In genomic region chr17:43591750-43592562, GRCh38 we compare ENCODE assay signal across 10 cellular contexts. TPM values are rescaled to one million over a fixed set of nuclear protein-coding genes. Genes with fewer than 3 reads are reported as not detected.
A peak's percentile ranks its signal among the peaks of the same experiment; 100 is the strongest.
DNase-seq lines count a peak whose midpoint lies in the region; ATAC-seq and TF ChIP-seq lines count a peak whose summit lies in the region.
"Had no signal": no experiment of that assay in that cellular context is flagged by ENCODE, and none has a peak within 500 bp of the region (broad histone marks: within the 10 kb centered on the region; RNA-seq: fewer than 3 reads in every experiment).

No MANE protein-coding gene starts in this region.

- H3K36me3 Mint-ChIP-seq in neural progenitor cell: no peaks in the 10 kb centered on the region
- no peaks in the 10 kb centered on the region for H3K36me3 Mint-ChIP-seq in activated naive CD4-positive, alpha-beta T cell treated with anti-CD3 and anti-CD28 coated beads, Interleukin-2, amount 50 U/mL, for 72 hours
- H3K36me3 Mint-ChIP-seq: CD14-positive monocyte, immature natural killer cell had no signal

- POLR2A ChIA-PET in AG04450 (lab: Yijun Ruan, JAX): interaction anchor here (0.6 to 1.2 kb wide), 2 partner anchors 12 to 36 kb away, joined by 3 to 8 read pairs; no protein-coding TSS in a partner anchor

- peaks cover 3% of the 10 kb centered on the region for H3K4me1 ChIP-seq in neural progenitor cell

- CTCF ChIA-PET in AG04450 (lab: Charles Lee): interaction anchor here (1.0 to 3.2 kb wide), 4 partner anchors 9 to 102 kb away, joined by 3 to 29 read pairs (median 10); no protein-coding TSS in a partner anchor

- no peaks in the 10 kb centered on the region for H3F3A ChIP-seq in neural progenitor cell (ENCODE audit: low read depth)

- H3K36me3 ChIP-seq in neural progenitor cell: no peaks in the 10 kb centered on the region

- TF ChIP-seq CTCF in AG04450 (IDR thresholded peaks at IDR 0.05; ENCODE audit: low read depth, low read length): no peak
- no peak for TF ChIP-seq CTCF in foreskin fibroblast (IDR thresholded peaks at IDR 0.05; ENCODE audit: low read depth, low read length)
- no peak for TF ChIP-seq CTCF in neural progenitor cell (IDR thresholded peaks at IDR 0.05)

- no peaks in the 10 kb centered on the region for H3K27me3 ChIP-seq in AG04450 (ENCODE audit: control insufficient read depth, insufficient read depth, low read length)
- H3K27me3 ChIP-seq in neural progenitor cell: no peaks in the 10 kb centered on the region

- H3K9ac ChIP-seq in neural progenitor cell: no peak overlapping the region

- no peaks in the 10 kb centered on the region for H4K20me1 ChIP-seq in neural progenitor cell (ENCODE audit: low read depth)

- H2AFZ ChIP-seq in neural progenitor cell (replicated peaks): no peak overlapping the region

- ATAC-seq in activated naive CD4-positive, alpha-beta T cell treated with anti-CD3 and anti-CD28 coated beads, Interleukin-2, amount 50 U/mL, for 72 hours: no peak
- ATAC-seq in activated CD4-positive, CD25-positive, alpha-beta regulatory T cell treated with anti-CD3 and anti-CD28 coated beads, Interleukin-2, amount 50 U/mL, for 24 hours: no peak

- peaks cover 10% of the 10 kb centered on the region for H3K9me3 Mint-ChIP-seq in neural progenitor cell
- H3K9me3 Mint-ChIP-seq in activated naive CD4-positive, alpha-beta T cell treated with anti-CD3 and anti-CD28 coated beads, Interleukin-2, amount 50 U/mL, for 72 hours: no peaks in the 10 kb centered on the region

- H3K27me3 Mint-ChIP-seq in neural progenitor cell (ENCODE audit: insufficient read depth, low read depth): peaks cover 12% of the 10 kb centered on the region

- H3K4me3 Mint-ChIP-seq in neural progenitor cell: no peak overlapping the region
- H3K4me3 Mint-ChIP-seq: CD14-positive monocyte, immature natural killer cell had no signal

- H3K27ac ChIP-seq in AG04450 (ENCODE audit: low read depth, low read length) (peak overlapping the region; percentile 94), neural progenitor cell (no peak overlapping the region)

- DNase-seq in AG04450 (ENCODE audit: low read depth, low spot score) (peak; percentile 59), SK-N-DZ (ENCODE audit: low spot score) (peak; percentile 28), foreskin fibroblast (peak; percentile 78 to 93), neural progenitor cell (ENCODE audit: low spot score) (peak; percentile 15), activated T-cell treated with anti-CD3 and anti-CD28 coated beads for 4 hours (no peak)
- no peak for DNase-seq in activated CD4-positive, alpha-beta T cell treated with anti-CD3 and anti-CD28 coated beads, Interleukin-2, amount 50 U/mL, for 4 hours
- no peak for DNase-seq in activated naive CD4-positive, alpha-beta T cell treated with anti-CD3 and anti-CD28 coated beads, Interleukin-2, amount 50 U/mL, for 72 hours (ENCODE audit: low spot score in 2 of 2)
- DNase-seq: immature natural killer cell had no signal

- H3K79me2 ChIP-seq in neural progenitor cell (ENCODE audit: low read depth): no peaks in the 10 kb centered on the region

- H3K4me3 ChIP-seq in AG04450 (ENCODE audit: low read depth, low read length): 0 out of 2 replicates have a peak overlapping the region, but pooled peaks have one; percentile 7
- peak overlapping the region in 1 of 2 donors; percentile 15 for H3K4me3 ChIP-seq in foreskin fibroblast (ENCODE audit: low read depth in 1 of 2, low read length in 2 of 2)
- H3K4me3 ChIP-seq in neural progenitor cell: no peak overlapping the region

- no peak overlapping the region for H3K4me2 ChIP-seq in neural progenitor cell

- peaks cover 25% of the 10 kb centered on the region for H3K4me1 Mint-ChIP-seq in neural progenitor cell
- H3K4me1 Mint-ChIP-seq: CD14-positive monocyte, immature natural killer cell had no signal

- no peaks in the 10 kb centered on the region for H3K9me3 ChIP-seq in AG04450 (ENCODE audit: control insufficient read depth, insufficient read depth, low read length)
- H3K9me3 ChIP-seq in neural progenitor cell (ENCODE audit: low read depth): no peaks in the 10 kb centered on the region

- H3K27ac Mint-ChIP-seq in neural progenitor cell: peak overlapping the region; percentile 68
- H3K27ac Mint-ChIP-seq in activated naive CD4-positive, alpha-beta T cell treated with anti-CD3 and anti-CD28 coated beads, Interleukin-2, amount 50 U/mL, for 72 hours: no peak overlapping the region
- H3K27ac Mint-ChIP-seq: immature natural killer cell had no signal

RNA-seq across cellular contexts. Expression of gene ETV4, which starts 45.8 kb away (rescaled TPM):
- polyA plus RNA-seq in AG04450 (2011; rRNA removed): 6.7 and 8.0 TPM in 2 replicates
- polyA minus RNA-seq in AG04450 (2011; rRNA and poly(A)+ RNA removed): 5.9 and 9.5 TPM in 2 replicates
- polyA plus RNA-seq in SK-N-DZ (2014; cell fraction: cytosol; rRNA removed): not detected in 2 replicates
- not detected in 2 replicates for polyA plus RNA-seq in SK-N-DZ (2014; cell fraction: nucleus; rRNA removed)
- 1.1 and 5.9 TPM in 2 replicates for total RNA-seq in neural progenitor cell (ENCODE audit: low replicate concordance)
- 1 to 10 TPM in 1 of 2 donors, under 1 TPM in 1; 0.32 to 2.2 TPM for total RNA-seq in activated naive CD4-positive, alpha-beta T cell treated with anti-CD3 and anti-CD28 coated beads, Interleukin-2, amount 50 U/mL, for 72 hours
- polyA plus RNA-seq: CD14-positive monocyte, immature natural killer cell had no signal

Comparison
In these comparisons a context has a peak if more than half of its experiments do, and no peak if none do; other contexts are left out.
1. DNase-seq: peak in AG04450 (single experiment), SK-N-DZ (single experiment), foreskin fibroblast (2 of 2) and neural progenitor cell (single experiment); none in activated CD4-positive, alpha-beta T cell treated with anti-CD3 and anti-CD28 coated beads, Interleukin-2, amount 50 U/mL, for 4 hours (0 of 2), activated T-cell treated with anti-CD3 and anti-CD28 coated beads for 4 hours (single experiment) and activated naive CD4-positive, alpha-beta T cell treated with anti-CD3 and anti-CD28 coated beads, Interleukin-2, amount 50 U/mL, for 72 hours (0 of 2).